20 cellular contexts compared by ENCODE assay signal in genomic region chr4:7949759-7950158, GRCh38. TPM values are rescaled to one million over a fixed set of nuclear protein-coding genes. Genes with fewer than 3 reads are reported as not detected.
A peak's percentile ranks its signal among the peaks of the same experiment; 100 is the strongest.
DNase-seq lines count a peak whose midpoint lies in the region; ATAC-seq and TF ChIP-seq lines count a peak whose summit lies in the region.
"Had no signal": no experiment of that assay in that cellular context is flagged by ENCODE, and none has a peak within 500 bp of the region (broad histone marks: within the 10 kb centered on the region; RNA-seq: fewer than 3 reads in every experiment).

No MANE protein-coding gene starts in this region.

- H4K5ac ChIP-seq in IMR-90 (ENCODE audit: low read depth, low read length) (no peak overlapping the region), mesendoderm (ENCODE audit: low read length) (no peak overlapping the region)

- H3K9me3 ChIP-seq in IMR-90 (ENCODE audit: control insufficient read depth, insufficient read depth, low read length), result 0 out of 2 replicates have a peak, but pooled peaks cover 2% of the 10 kb centered on the region
- H3K9me3 ChIP-seq: BE2C had no signal

- dilution Hi-C loops in IMR-90 (cut with HindIII; ENCODE audit: low sequenced_read_pairs, unreplicated experiment), result no loop called here

- no peak overlapping the region for H3K18ac ChIP-seq in IMR-90 (ENCODE audit: low read depth, low read length)
- H3K18ac ChIP-seq in mesendoderm (ENCODE audit: low read length), result peak overlapping the region; percentile 9

- H3K14ac ChIP-seq in IMR-90 (replicated peaks; ENCODE audit: low read depth, low read length), result no peak overlapping the region

- CTCF ChIA-PET in IMR-90 (lab: Yijun Ruan, JAX), result no interaction called here

- H2BK20ac ChIP-seq in IMR-90 (ENCODE audit: low read depth, low read length), result no peak overlapping the region

- no TSS peak for BruUV-seq in IMR-90 (replicated peaks; lab: Mats Ljungman, UMichigan)

- H3K56ac ChIP-seq in IMR-90 (ENCODE audit: extremely low read depth, insufficient read depth, low read length) (no peak overlapping the region), mesendoderm (ENCODE audit: low read length) (peak overlapping the region; percentile 66)

- no peak for TF ChIP-seq RAD21 in IMR-90 (IDR thresholded peaks at IDR 0.05; ENCODE audit: low read length)

- H3K36me3 ChIP-seq in IMR-90 (ENCODE audit: control insufficient read depth, insufficient read depth, low read length), result no peaks in the 10 kb centered on the region
- no peaks in the 10 kb centered on the region for H3K36me3 ChIP-seq in mesendoderm (ENCODE audit: control insufficient read depth, insufficient read depth, low read length)
- H3K36me3 ChIP-seq: BE2C, SJSA1 had no signal

- H3K79me2 ChIP-seq in mesendoderm (ENCODE audit: control insufficient read depth, insufficient read depth, low read length), result no peaks in the 10 kb centered on the region

- H3K23ac ChIP-seq in IMR-90 (ENCODE audit: low read depth, low read length), result no peak overlapping the region
- peak overlapping the region; percentile 10 for H3K23ac ChIP-seq in mesendoderm (ENCODE audit: low read length)

- TF ChIP-seq POLR2A in IMR-90 (IDR thresholded peaks at IDR 0.05; ENCODE audit: low read depth, low read length), result no peak

- H3K4me2 ChIP-seq in IMR-90 (ENCODE audit: low read depth, low read length), result no peak overlapping the region
- no peak overlapping the region for H3K4me2 ChIP-seq in mesendoderm (ENCODE audit: low read length)

- H2BK15ac ChIP-seq in IMR-90 (ENCODE audit: low read depth, low read length) (no peak overlapping the region), mesendoderm (replicated peaks; ENCODE audit: low read depth) (no peak overlapping the region)

- POLR2A ChIA-PET in IMR-90 (lab: Charles Lee; ENCODE audit: unreplicated experiment), result no interaction called here

- TF ChIP-seq CTCF in IMR-90 (conservative IDR thresholded peaks at IDR 0.05; ENCODE audit: low read depth, low read length), result no peak

- 0 out of 2 replicates have a peak overlapping the region, but pooled peaks have one; percentile 20 for H4K91ac ChIP-seq in IMR-90 (ENCODE audit: insufficient read depth, low read depth, low read length)

- ATAC-seq in IMR-90 (ENCODE audit: low read depth) (no peak; the same call in 1 of the 2 replicates), SK-N-SH treated with all-trans-retinoic acid at 6 μM for 48 hours (peak; percentile 51), GM19452 (IDR thresholded peaks at IDR 0.05; ENCODE audit: unreplicated experiment) (no peak), HG03442 (IDR thresholded peaks at IDR 0.05; ENCODE audit: unreplicated experiment) (no peak)

- no peak overlapping the region for H2AFZ ChIP-seq in IMR-90 (replicated peaks; ENCODE audit: low read length, poor library complexity)

- H3K9me1 ChIP-seq in IMR-90 (ENCODE audit: insufficient read depth, low read length), result no peaks in the 10 kb centered on the region

- H4K8ac ChIP-seq in IMR-90 (ENCODE audit: low read depth in 2 of 2, low read length in 2 of 2) (no peak overlapping the region), mesendoderm (ENCODE audit: low read depth, low read length) (no peak overlapping the region)

- H2BK120ac ChIP-seq in IMR-90 (ENCODE audit: low read depth, low read length) (no peak overlapping the region), mesendoderm (ENCODE audit: low read depth, low read length) (no peak overlapping the region)

- H3K27ac ChIP-seq in IMR-90 (ENCODE audit: insufficient read depth, low read length) (no peak overlapping the region), mesendoderm (ENCODE audit: low read depth, low read length) (peak overlapping the region; percentile 1)
- H3K27ac ChIP-seq: HL-60, SJSA1 had no signal

- 48% methylated on average over 3 of the region's 4 CpGs; no CpG with 5 or more reads in 1 of the 2 experiments for WGBS in IMR-90 (ENCODE audit: extremely low coverage in 2 of 2, insufficient read length in 1 of 2), 2 experiments
- WGBS in mesendoderm (ENCODE audit: extremely low coverage, insufficient coverage, low lambda C conversion rate), result no CpG with 5 or more reads among the region's 4 CpGs

- peak overlapping the region; percentile 63; the same call in 1 of the 2 replicates for H2AK5ac ChIP-seq in IMR-90 (ENCODE audit: low read depth, low read length)
- H2AK5ac ChIP-seq in mesendoderm (ENCODE audit: low read length), result peak overlapping the region; percentile 80

- H3K79me1 ChIP-seq in IMR-90 (ENCODE audit: low read depth in 1 of 2, low read length in 2 of 2) (no peaks in the 10 kb centered on the region), mesendoderm (ENCODE audit: low read length) (no peaks in the 10 kb centered on the region)

- H3K4me1 ChIP-seq in IMR-90 (ENCODE audit: control insufficient read depth, insufficient read depth, low read length) (no peaks in the 10 kb centered on the region), mesendoderm (ENCODE audit: control insufficient read depth, low read depth, low read length) (peaks cover 9% of the 10 kb centered on the region)
- H3K4me1 ChIP-seq: SJSA1 had no signal

- H2BK5ac ChIP-seq in IMR-90 (ENCODE audit: low read depth, low read length, poor library complexity, severe bottlenecking), result no peak overlapping the region
- peak overlapping the region; percentile 78 for H2BK5ac ChIP-seq in mesendoderm (ENCODE audit: low read length)

- no peak overlapping the region for H2AK9ac ChIP-seq in IMR-90 (replicated peaks; ENCODE audit: low read depth, low read length, poor library complexity)

- H3K9ac ChIP-seq in IMR-90 (ENCODE audit: low read depth, low read length) (no peak overlapping the region), mesendoderm (ENCODE audit: low read length) (peak overlapping the region; percentile 1)

- intact Hi-C loops in IMR-90 (cut with micrococcal nuclease) (no loop called here), posterior vena cava (cut with DNase I) (no loop called here)

- in situ Hi-C loops in IMR-90 (cut with MboI; ENCODE audit: low sequenced_read_pairs), result no loop called here

- H3K27me3 ChIP-seq in IMR-90 (ENCODE audit: control insufficient read depth, insufficient read depth, low read length) (no peaks in the 10 kb centered on the region), mesendoderm (ENCODE audit: insufficient read depth, low read length, poor library complexity) (no peaks in the 10 kb centered on the region)
- H3K27me3 ChIP-seq: BE2C, SJSA1 had no signal

- no peaks in the 10 kb centered on the region for H4K20me1 ChIP-seq in IMR-90 (ENCODE audit: insufficient read depth, low read length)

- no peak for DNase-seq in IMR-90
- DNase-seq in mesendoderm, result no peak
- peak; percentile 48 for DNase-seq in posterior vena cava (ENCODE audit: low spot score)
- no peak for DNase-seq in glomerular visceral epithelial cell (ENCODE audit: extremely low spot score)
- no peak for DNase-seq in D341Med (ENCODE audit: low spot score)
- DNase-seq: DMS79, H7, HFFc6, KG1, NCI-H1105, NCI-H2081, NCI-H2171, NCI-H345, NCI-H774 had no signal

- H3K4ac ChIP-seq in IMR-90 (ENCODE audit: low read depth, low read length) (no peak overlapping the region), mesendoderm (ENCODE audit: low read depth, low read length) (no peak overlapping the region)

- no peak overlapping the region for H3K4me3 ChIP-seq in IMR-90 (ENCODE audit: insufficient read depth, low read depth, low read length)
- H3K4me3 ChIP-seq in mesendoderm (ENCODE audit: low read length), result no peak overlapping the region
- H3K4me3 ChIP-seq: SJSA1 had no signal

TF ChIP-seq in IMR-90, 13 proteins besides CTCF, POLR2A, EP300 and RAD21 (continues in another document):
- TF ChIP-seq RFX5 (IDR thresholded peaks at IDR 0.05; ENCODE audit: low read depth, low read length) (no peak), CEBPB (IDR thresholded peaks at IDR 0.05; ENCODE audit: low read depth, low read length) (no peak), MAFK (IDR thresholded peaks at IDR 0.05; ENCODE audit: low read depth, low read length) (no peak), BHLHE40 (IDR thresholded peaks at IDR 0.05; ENCODE audit: low read depth, low read length) (no peak), USF2 (IDR thresholded peaks at IDR 0.05; ENCODE audit: low read depth, low read length) (no peak), NFE2L2 (IDR thresholded peaks at IDR 0.05; ENCODE audit: low read depth, low read length) (no peak), CHD1 (IDR thresholded peaks at IDR 0.05; ENCODE audit: low read depth, low read length) (no peak), FOS (IDR thresholded peaks at IDR 0.05; ENCODE audit: low read depth, low read length) (no peak), SMC3 (IDR thresholded peaks at IDR 0.05; ENCODE audit: low read depth, low read length) (no peak)

TF ChIP-seq in SK-N-SH treated with all-trans-retinoic acid at 6 μM for 48 hours, 23 proteins besides CTCF, POLR2A, EP300 and RAD21 (continues in another document):
- no peak for TF ChIP-seq POU6F1 (CRISPR knock-in tag; IDR thresholded peaks at IDR 0.05; ENCODE audit: borderline replicate concordance, low read depth)
- no peak for TF ChIP-seq ARNTL (CRISPR knock-in tag; IDR thresholded peaks at IDR 0.05; ENCODE audit: borderline replicate concordance, low read depth)
- no peak for TF ChIP-seq ESRRG (CRISPR knock-in tag; IDR thresholded peaks at IDR 0.05)

RNA-seq across cellular contexts. Expression of gene AFAP1, which starts 10.1 kb away (rescaled TPM):
- total RNA-seq in IMR-90 (2012; rRNA removed) (48.2 and 60.3 TPM in 2 replicates), posterior vena cava (10 to 100 TPM; 45.3 TPM)
- polyA plus RNA-seq in IMR-90 (2012; rRNA removed), result 73.1 and 80.9 TPM in 2 replicates
- 67.3 and 67.7 TPM in 2 replicates for polyA plus RNA-seq in IMR-90 (2012; cell fraction: cytosol; rRNA removed)
- 116 and 173 TPM in 2 replicates for polyA plus RNA-seq in IMR-90 (2012; cell fraction: nucleus; rRNA removed; ENCODE audit: low replicate concordance)
- 11.2 TPM for polyA plus RNA-seq in mesendoderm (2013, experiment 1 of 2)
- 11.4 TPM for polyA plus RNA-seq in mesendoderm (2013, experiment 2 of 2)
